Comparison of ENCODE assay signal across 15 cellular contexts in the genomic region with DNA sequence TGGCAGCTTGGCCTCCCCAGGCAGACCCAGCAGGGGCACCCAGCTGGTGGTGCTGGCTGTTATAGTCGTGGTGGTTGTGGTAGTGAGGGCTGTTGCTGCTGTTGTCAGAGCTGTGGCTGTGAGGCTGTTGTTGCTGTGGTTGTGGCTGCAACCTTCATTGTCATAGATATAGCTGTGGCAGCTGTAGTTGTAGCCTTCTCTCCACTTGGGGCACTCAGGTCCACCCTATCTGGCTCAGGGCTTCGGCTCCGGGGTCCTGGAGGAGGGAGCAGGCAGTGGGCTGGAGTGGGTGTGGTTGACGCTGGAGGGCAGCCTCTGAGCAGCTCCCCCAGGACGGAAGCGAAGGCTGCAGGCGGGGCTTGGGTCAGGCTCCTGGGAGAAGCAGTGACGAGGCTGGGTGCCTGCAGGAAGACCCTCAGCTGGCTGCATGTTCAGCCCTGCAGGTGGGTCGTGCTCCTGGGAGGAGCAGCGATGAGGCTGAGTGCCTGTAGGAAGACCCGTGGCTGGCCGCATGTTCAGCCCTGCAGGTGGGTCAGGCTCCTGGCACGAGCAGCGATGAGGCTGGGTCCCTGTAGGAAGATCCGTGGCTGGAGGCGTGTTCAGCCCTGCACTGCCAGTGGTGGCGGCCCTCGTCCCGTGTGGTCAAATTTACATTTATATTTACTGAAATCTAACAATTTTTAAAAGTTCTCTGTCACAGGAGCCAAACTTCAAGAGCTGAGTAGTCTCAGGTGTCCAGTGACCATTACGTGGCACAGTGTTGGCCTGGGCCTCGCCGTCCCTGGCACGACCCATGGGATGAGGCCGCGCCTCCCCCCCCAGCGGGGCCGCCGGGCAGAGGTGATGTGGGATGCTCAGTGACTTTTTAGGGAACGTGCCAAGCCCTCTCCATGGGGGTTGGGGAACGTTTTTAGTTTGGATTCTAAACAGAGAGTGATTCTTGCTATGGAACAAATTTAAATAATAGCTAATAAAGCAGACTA.
DNase-seq lines count a peak whose midpoint lies in the region; ATAC-seq, FAIRE-seq and TF ChIP-seq lines count a peak whose summit lies in the region.
"Had no signal": no experiment of that assay in that cellular context is flagged by ENCODE, and none has a peak within 500 bp of the region (broad histone marks: within the 10 kb centered on the region; RNA-seq: fewer than 3 reads in every experiment).

No MANE protein-coding gene starts in this region.

- no peak overlapping the region for H2BK120ac ChIP-seq in H1 (replicated peaks; ENCODE audit: low read depth, low read length)

- ATAC-seq in GM19328 (IDR thresholded peaks at IDR 0.05; ENCODE audit: unreplicated experiment): no peak

- H3K4me2 ChIP-seq in Loucy (ENCODE audit: low read depth, low read length, poor library complexity, severe bottlenecking): no peak overlapping the region
- peak overlapping the region; percentile 36 to 50; a peak in 3 of 4 replicates for H3K4me2 ChIP-seq in H1 (ENCODE audit: insufficient read depth in 1 of 2, low read depth in 2 of 2, low read length in 2 of 2)
- H3K4me2 ChIP-seq in osteoblast (ENCODE audit: insufficient read depth, low read length): no peak overlapping the region

- DNase-seq in ELF-1 (ENCODE audit: low read depth, low spot score) (peak; percentile 82), H1 (ENCODE audit: low read depth in 1 of 2, low spot score in 2 of 2) (peak; percentile 39 to 80), osteoblast (ENCODE audit: insufficient read length, low spot score, missing footprints) (peak; percentile 81), NCI-H1436 treated with DMSO at 0.1 percent for 48 hours (lab: John Stamatoyannopoulos, UW) (no peak), inferior parietal cortex (ENCODE audit: extremely low spot score) (no peak), DMS53 (lab: John Stamatoyannopoulos, UW) (no peak)
- DNase-seq: activated effector memory CD4-positive, alpha-beta T cell treated with anti-CD3 and anti-CD28 coated beads, Interleukin-2, amount 50 U/mL, for 16 hours; C1 segment of cervical spinal cord; NCI-H2029 treated with DMSO at 0.1 percent for 48 hours; OCI-M1 had no signal

- TF ChIP-seq CTCF in Loucy (conservative IDR thresholded peaks at IDR 0.05; ENCODE audit: low read length): peak; percentile 37; the same call in 1 of the 2 replicates
- peak; percentile 24 to 56 (median 50) for TF ChIP-seq CTCF in H1 (IDR thresholded peaks at IDR 0.05; ENCODE audit: control extremely low read depth in 1 of 3, insufficient read depth in 1 of 3, low read depth in 1 of 3, low read length in 3 of 3)
- TF ChIP-seq CTCF in osteoblast (IDR thresholded peaks at IDR 0.05; ENCODE audit: extremely low read depth, low read depth, low read length): peak; percentile 6

- H2BK15ac ChIP-seq in H1 (ENCODE audit: low read length): peak overlapping the region; percentile 96; the same call in 1 of the 2 replicates

- H3K79me2 ChIP-seq in Loucy (ENCODE audit: insufficient read depth, low read length) (no peaks in the 10 kb centered on the region), H1 (ENCODE audit: control insufficient read depth in 1 of 2, insufficient read depth in 2 of 2, low read length in 2 of 2) (no peaks in the 10 kb centered on the region), osteoblast (ENCODE audit: insufficient read depth, low read length) (no peaks in the 10 kb centered on the region)

- H3K9me2 ChIP-seq in Loucy (replicated peaks; ENCODE audit: low read depth, low read length): no peaks in the 10 kb centered on the region

- H3K4me1 ChIP-seq in Loucy (ENCODE audit: insufficient read depth, low read length, poor library complexity, severe bottlenecking): no peaks in the 10 kb centered on the region
- peaks cover 0 to 9% (median 6%) of the 10 kb centered on the region in 4 experiments; a peak in 5 of 7 replicates for H3K4me1 ChIP-seq in H1 (replicated peaks in 1 of 4; ENCODE audit: control insufficient read depth in 3 of 4, insufficient read depth in 4 of 4, low read length in 3 of 4)
- H3K4me1 ChIP-seq in osteoblast (ENCODE audit: insufficient read depth, low read length): no peaks in the 10 kb centered on the region
- H3K4me1 ChIP-seq: breast epithelium, right atrium auricular region had no signal

- H2AFZ ChIP-seq in Loucy (ENCODE audit: low read length) (no peak overlapping the region), H1 (ENCODE audit: low read length) (0 out of 2 replicates have a peak overlapping the region, but pooled peaks have one; percentile 21), osteoblast (ENCODE audit: low read length) (no peak overlapping the region)

- no peaks in the 10 kb centered on the region for H3K36me3 ChIP-seq in Loucy (ENCODE audit: insufficient read depth, low read length)
- no peaks in the 10 kb centered on the region for H3K36me3 ChIP-seq in H1 (ENCODE audit: control insufficient read depth in 2 of 4, insufficient read depth in 4 of 4, low read length in 3 of 4)
- no peaks in the 10 kb centered on the region for H3K36me3 ChIP-seq in osteoblast (ENCODE audit: insufficient read depth, low read length)
- H3K36me3 ChIP-seq: breast epithelium, right atrium auricular region had no signal

- H2AK5ac ChIP-seq in H1 (ENCODE audit: low read depth, low read length): no peak overlapping the region

- no peak overlapping the region for H4K91ac ChIP-seq in H1 (replicated peaks; ENCODE audit: insufficient read length, low read length)

- H4K20me1 ChIP-seq in Loucy (ENCODE audit: insufficient read depth, low read length, poor library complexity, severe bottlenecking): no peaks in the 10 kb centered on the region
- no peaks in the 10 kb centered on the region for H4K20me1 ChIP-seq in H1 (replicated peaks in 1 of 2; ENCODE audit: control insufficient read depth in 1 of 2, insufficient read depth in 2 of 2, low read length in 2 of 2)
- no peaks in the 10 kb centered on the region for H4K20me1 ChIP-seq in osteoblast (ENCODE audit: insufficient read depth, low read length)

- no peak overlapping the region for H2BK12ac ChIP-seq in H1 (ENCODE audit: low read depth, low read length)

- no peak overlapping the region; the same call in 1 of the 2 replicates for H2BK20ac ChIP-seq in H1 (ENCODE audit: low read length)

- CTCF ChIA-PET in H1 (lab: Charles Lee; ENCODE audit: partially characterized antibody): interaction anchor here (0.7 to 5.9 kb wide), 26 partner anchors 8 to 806 kb away, joined by 3 to 34 read pairs (median 4); no protein-coding TSS in a partner anchor

- no peak overlapping the region for H3K14ac ChIP-seq in H1 (ENCODE audit: insufficient read length)

- H3K9me3 ChIP-seq in Loucy (ENCODE audit: insufficient read depth, low read depth, low read length) (no peaks in the 10 kb centered on the region), H1 (ENCODE audit: insufficient read depth in 2 of 2, low read depth in 1 of 2, low read length in 1 of 2) (no peaks in the 10 kb centered on the region), osteoblast (ENCODE audit: low read depth, low read length) (no peaks in the 10 kb centered on the region)
- H3K9me3 ChIP-seq: breast epithelium, right atrium auricular region had no signal

- no peak for FAIRE-seq in H1 (lab: Jason Lieb, UNC)
- FAIRE-seq: G401.6 had no signal

- no peaks in the 10 kb centered on the region for H3K79me1 ChIP-seq in H1 (ENCODE audit: low read depth, low read length)

- no peak for TF ChIP-seq POLR2A in H1 (IDR thresholded peaks at IDR 0.05; ENCODE audit: control extremely low read depth in 1 of 2, low read depth in 2 of 2, low read length in 2 of 2)

- H3K27me3 ChIP-seq in Loucy (ENCODE audit: insufficient read depth, low read length, poor library complexity, severe bottlenecking) (no peaks in the 10 kb centered on the region), H1 (replicated peaks in 1 of 4; ENCODE audit: control insufficient read depth in 3 of 4, extremely low read depth in 1 of 4, insufficient read depth in 3 of 4, low read length in 3 of 4) (no peaks in the 10 kb centered on the region), osteoblast (ENCODE audit: insufficient read depth, low read length) (peaks cover 14% of the 10 kb centered on the region)
- H3K27me3 ChIP-seq: right atrium auricular region had no signal

- H3K4me3 ChIP-seq in Loucy (ENCODE audit: low read length, poor library complexity, severe bottlenecking) (no peak overlapping the region), H1 (ENCODE audit: extremely low read depth in 1 of 4, insufficient read depth in 2 of 4, low read depth in 3 of 4, low read length in 4 of 4) (peak overlapping the region in 2 of 4 experiments; percentile 8 to 24; a peak in 2 of 8 replicates), osteoblast (ENCODE audit: insufficient read depth, low read length) (no peak overlapping the region)
- H3K4me3 ChIP-seq: breast epithelium, right atrium auricular region had no signal

- WGBS in H1 (ENCODE audit: extremely low coverage in 1 of 2, insufficient coverage in 1 of 2, insufficient read length in 1 of 2, insufficient replicate concordance in 2 of 2, low coverage in 1 of 2, low lambda C conversion rate in 2 of 2, missing lambda C conversion rate in 1 of 2), 2 experiments: 66% methylated on average over 29 of the region's 30 CpGs; no CpG with 5 or more reads in 1 of the 2 experiments

- no peaks in the 10 kb centered on the region for H3K23me2 ChIP-seq in H1 (ENCODE audit: low read depth, low read length)

- H3K18ac ChIP-seq in H1 (ENCODE audit: extremely low read depth, low read length): peak overlapping the region; percentile 22; the same call in 1 of the 2 replicates

- H3K9ac ChIP-seq in Loucy (ENCODE audit: low read depth, low read length, poor library complexity, severe bottlenecking): no peak overlapping the region
- no peak overlapping the region for H3K9ac ChIP-seq in H1 (replicated peaks in 1 of 4; ENCODE audit: extremely low read depth in 1 of 4, low read depth in 3 of 4, low read length in 3 of 4)

- H3K56ac ChIP-seq in H1 (replicated peaks; ENCODE audit: insufficient read length, low read depth, low read length): no peak overlapping the region

- POLR2A ChIA-PET in H1 (lab: Charles Lee; ENCODE audit: partially characterized antibody): interaction anchor here (1.1 to 1.4 kb wide), 2 partner anchors 18 to 198 kb away, joined by 4 read pairs; no protein-coding TSS in a partner anchor

- H4K8ac ChIP-seq in H1 (ENCODE audit: extremely low read depth, insufficient read depth, low read length): peak overlapping the region; percentile 16; the same call in 1 of the 2 replicates

- no peak overlapping the region for H3K23ac ChIP-seq in H1 (ENCODE audit: insufficient read length)

- TF ChIP-seq RAD21 in H1 (IDR thresholded peaks at IDR 0.05 in 1 of 2, conservative IDR thresholded peaks at IDR 0.05 in 1 of 2; ENCODE audit: low read depth in 2 of 2, low read length in 2 of 2): peak; percentile 50 to 59

- TF ChIP-seq EP300 in H1 (IDR thresholded peaks at IDR 0.05; ENCODE audit: borderline replicate concordance in 1 of 2, low read depth in 2 of 2, low read length in 2 of 2): no peak

- H3K4ac ChIP-seq in H1 (replicated peaks; ENCODE audit: insufficient read length, low read depth, low read length): no peak overlapping the region

- H4K5ac ChIP-seq in H1 (ENCODE audit: insufficient read length, low read depth, low read length): no peak overlapping the region

- H2BK5ac ChIP-seq in H1 (ENCODE audit: low read depth, low read length): no peak overlapping the region

- H3K27ac ChIP-seq in H1 (ENCODE audit: low read depth, low read length) (no peak overlapping the region), osteoblast (ENCODE audit: low read depth, low read length) (no peak overlapping the region)

- H3F3A ChIP-seq in Loucy (ENCODE audit: low read depth): no peaks in the 10 kb centered on the region

Comparison
In these comparisons a context has a peak if more than half of its experiments do, and no peak if none do; other contexts are left out.
1. DNase-seq: peak in ELF-1 (single experiment), H1 (2 of 2) and osteoblast (single experiment); none in NCI-H1436 treated with DMSO at 0.1 percent for 48 hours (single experiment), inferior parietal cortex (single experiment) and DMS53 (single experiment).
2. H3K4me2 ChIP-seq: peak in H1 (2 of 2); none in Loucy (single experiment) and osteoblast (single experiment).
3. Peak in every context shown above with its lines, with median percentiles within 50 percentile points of each other: CTCF ChIP-seq.